In the genomic region with DNA sequence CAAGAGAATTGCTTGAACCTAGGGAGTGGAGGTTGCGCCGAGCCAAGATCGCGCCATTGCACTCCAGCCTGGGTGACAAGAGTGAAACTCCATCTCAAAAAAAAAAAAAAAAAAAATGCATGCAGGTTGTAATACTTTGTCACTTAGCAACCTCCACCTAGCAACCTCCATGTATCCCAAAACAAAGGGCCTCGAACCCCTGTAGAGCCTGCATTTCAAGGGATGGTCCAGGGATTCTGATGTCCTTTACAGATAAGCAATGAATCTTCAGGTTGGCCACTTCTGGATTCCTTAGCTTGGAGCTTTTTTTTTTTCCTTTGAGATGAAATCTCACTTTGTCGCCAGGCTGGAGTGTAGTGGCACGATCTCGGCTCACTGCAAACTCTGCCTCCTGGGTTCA, we compare ENCODE assay signal across 31 cellular contexts.
"Had no signal": no experiment of that assay in that cellular context is flagged by ENCODE, and none has a peak within 500 bp of the region (broad histone marks: within the 10 kb centered on the region; RNA-seq: fewer than 3 reads in every experiment).

No MANE protein-coding gene starts in this region.

- ATAC-seq: activated CD8-positive, alpha-beta T cell treated with anti-CD3 and anti-CD28 coated beads for 36 hours; activated naive CD4-positive, alpha-beta T cell treated with anti-CD3 and anti-CD28 coated beads, Interleukin-2, amount 50 U/mL, for 72 hours; activated T-cell treated with anti-CD3 and anti-CD28 coated beads, Interleukin-2, amount 50 U/mL, for 4 hours; activated T-cell treated with anti-CD3 and anti-CD28 coated beads, Interleukin-2, amount 50 U/mL, for 72 hours; activated T-helper 17 cell treated with anti-CD3 and anti-CD28 coated beads, Interleukin-2, amount 50 U/mL, for 72 hours; body of pancreas had no signal

- H3K27me3 ChIP-seq: adrenal gland, body of pancreas, brain microvascular endothelial cell, breast epithelium had no signal

- H3K4me3 ChIP-seq: adrenal gland, body of pancreas, breast epithelium had no signal

- H3K36me3 ChIP-seq: adrenal gland, brain microvascular endothelial cell, breast epithelium had no signal

- H3K27ac ChIP-seq: adrenal gland, body of pancreas, brain microvascular endothelial cell, breast epithelium, VCaP had no signal

- DNase-seq: activated B cell treated with CpG ODN at 0.5 μM for 24 hours; activated CD4-positive, alpha-beta memory T cell treated with anti-CD3 and anti-CD28 coated beads for 36 hours; activated CD4-positive, alpha-beta T cell treated with anti-CD3 and anti-CD28 coated beads for 4 hours; activated CD4-positive, alpha-beta T cell treated with anti-CD3 and anti-CD28 coated beads, Interleukin-2, amount 10 ng/mL, durations not matched to agents 24 days and 14 days; activated CD4-positive, alpha-beta T cell treated with anti-CD3 and anti-CD28 coated beads, Interleukin-2, amount 50 U/mL, for 1 hour; activated CD4-positive, alpha-beta T cell treated with anti-CD3 and anti-CD28 coated beads, Interleukin-2, amount 50 U/mL, for 4 hours; activated CD4-positive, CD25-positive, alpha-beta regulatory T cell treated with anti-CD3 and anti-CD28 coated beads, Interleukin-2, amount 50 U/mL, for 72 hours; activated CD8-positive, alpha-beta memory T cell treated with anti-CD3 and anti-CD28 coated beads, Interleukin-2, amount 50 U/mL, for 4 hours; activated CD8-positive, alpha-beta T cell treated with anti-CD3 and anti-CD28 coated beads for 36 hours; activated effector memory CD4-positive, alpha-beta T cell treated with anti-CD3 and anti-CD28 coated beads, Interleukin-2, amount 50 U/mL, for 16 hours; activated gamma-delta T cell treated with Interleukin-2 at 50 U/mL for 16 hours; activated naive CD4-positive, alpha-beta T cell; activated naive CD4-positive, alpha-beta T cell treated with anti-CD3 and anti-CD28 coated beads for 36 hours; activated naive CD4-positive, alpha-beta T cell treated with anti-CD3 and anti-CD28 coated beads, Interleukin-2, amount 50 U/mL, for 16 hours; activated naive CD8-positive, alpha-beta T cell treated with anti-CD3 and anti-CD28 coated beads for 36 hours; activated T-cell treated with anti-CD3 and anti-CD28 coated beads for 4 hours; activated T-cell treated with anti-CD3 and anti-CD28 coated beads, Interleukin-2, amount 50 U/mL, for 1 hour; activated T-cell treated with anti-CD3 and anti-CD28 coated beads, Interleukin-2, amount 50 U/mL, for 4 hours; activated T-cell treated with anti-CD3 and anti-CD28 coated beads, Interleukin-2, amount 50 U/mL, for 72 hours; adrenal gland; amniotic stem cell; aorta; body of pancreas; brain microvascular endothelial cell; central memory CD4-positive, alpha-beta T cell; T-helper 2 cell; T-helper 9 cell had no signal

- H3K4me1 ChIP-seq: adrenal gland, body of pancreas, breast epithelium had no signal
